Comparison of ENCODE assay signal across 8 cellular contexts in genomic region chr4:83252782-83253405, GRCh38. TPM values are rescaled to one million over a fixed set of nuclear protein-coding genes. Genes with fewer than 3 reads are reported as not detected.
DNase-seq lines count a peak whose midpoint lies in the region; ATAC-seq and TF ChIP-seq lines count a peak whose summit lies in the region.

No MANE protein-coding gene starts in this region.

- WGBS in upper lobe of left lung, 2 donors = 28 to 33% methylated on average over 7 of the region's 7 CpGs

- H3K36me3 Mint-ChIP-seq in neural progenitor cell = no peaks in the 10 kb centered on the region

- no peak for TF ChIP-seq EP300 in upper lobe of left lung (IDR thresholded peaks at IDR 0.05)

- no peaks in the 10 kb centered on the region for H4K20me1 ChIP-seq in neural progenitor cell (ENCODE audit: low read depth)

- no peaks in the 10 kb centered on the region for H3K36me3 ChIP-seq in neural progenitor cell
- no peaks in the 10 kb centered on the region for H3K36me3 ChIP-seq in upper lobe of left lung

- peaks cover 13% of the 10 kb centered on the region for H3K4me1 Mint-ChIP-seq in neural progenitor cell

- ATAC-seq in upper lobe of left lung (ENCODE audit: low FRiP score in 2 of 2) = peak; percentile 54 to 64

- TF ChIP-seq CTCF in 22Rv1 (IDR thresholded peaks at IDR 0.05) (peak; percentile 93), GM13977 (IDR thresholded peaks at IDR 0.05; ENCODE audit: extremely low read depth, insufficient read depth, missing control alignments) (peak; percentile 77), neural progenitor cell (IDR thresholded peaks at IDR 0.05) (peak; percentile 83), upper lobe of left lung (IDR thresholded peaks at IDR 0.05) (peak; percentile 50 to 68 (median 60))

- H3K9me3 ChIP-seq in neural progenitor cell (ENCODE audit: low read depth) (no peaks in the 10 kb centered on the region), upper lobe of left lung (no peaks in the 10 kb centered on the region)

- no peak overlapping the region for H3K27ac Mint-ChIP-seq in neural progenitor cell

- H3K4me2 ChIP-seq in neural progenitor cell = no peak overlapping the region

- no peaks in the 10 kb centered on the region for H3F3A ChIP-seq in neural progenitor cell (ENCODE audit: low read depth)

- no peaks in the 10 kb centered on the region for H3K9me3 Mint-ChIP-seq in neural progenitor cell

- no peak overlapping the region for H2AFZ ChIP-seq in neural progenitor cell (replicated peaks)

- H3K4me3 ChIP-seq in neural progenitor cell (no peak overlapping the region), upper lobe of left lung (no peak overlapping the region)

- peak; percentile 60 for DNase-seq in GM13977 (ENCODE audit: low spot score)
- DNase-seq in HPDE6-E6E7 (ENCODE audit: extremely low spot score) = peak; percentile 41
- DNase-seq in NOMO-1 treated with DMSO at 0.1 percent for 48 hours (lab: John Stamatoyannopoulos, UW; ENCODE audit: unreplicated experiment) = peak; percentile 91
- peak; percentile 34 to 46 for DNase-seq in activated CD8-positive, alpha-beta memory T cell treated with anti-CD3 and anti-CD28 coated beads for 1 hour (ENCODE audit: extremely low read depth in 1 of 2, low read depth in 1 of 2)
- DNase-seq in erythroblast (lab: John Stamatoyannopoulos, UW) = peak; percentile 75 to 82
- peak; percentile 76 for DNase-seq in neural progenitor cell (ENCODE audit: low spot score)
- peak in 1 of 2 donors; percentile 83 for DNase-seq in upper lobe of left lung

- H3K79me2 ChIP-seq in neural progenitor cell (ENCODE audit: low read depth) = no peaks in the 10 kb centered on the region

- no peaks in the 10 kb centered on the region for H3K27me3 Mint-ChIP-seq in neural progenitor cell (ENCODE audit: insufficient read depth, low read depth)

- H3K4me3 Mint-ChIP-seq in neural progenitor cell = no peak overlapping the region

- in situ Hi-C loops in GM13977 (cut with MboI; ENCODE audit: low pct_unique_long_range_greater_than_20kb, low sequenced_read_pairs, unreplicated experiment) = loop anchor here (25.0 kb wide), 1 partner anchor 366 kb away; the partner anchor contains the start of gene SEC31A

- TF ChIP-seq POLR2A in erythroblast (IDR thresholded peaks at IDR 0.05; ENCODE audit: low read length) = no peak
- no peak for TF ChIP-seq POLR2A in upper lobe of left lung (IDR thresholded peaks at IDR 0.05)

- no peak overlapping the region for H3K27ac ChIP-seq in 22Rv1
- no peak overlapping the region for H3K27ac ChIP-seq in neural progenitor cell
- peak overlapping the region in 1 of 4 donors; percentile 40 for H3K27ac ChIP-seq in upper lobe of left lung

- H3K27me3 ChIP-seq in neural progenitor cell (no peaks in the 10 kb centered on the region), upper lobe of left lung (no peaks in the 10 kb centered on the region)

- H3K4me1 ChIP-seq in neural progenitor cell = peaks cover 11% of the 10 kb centered on the region
- H3K4me1 ChIP-seq in upper lobe of left lung = peaks cover 8 to 12% (median 11%) of the 10 kb centered on the region in 4 donors

- H3K9ac ChIP-seq in neural progenitor cell = no peak overlapping the region

RNA-seq across cellular contexts. Expression of gene COQ2, which starts 31.7 kb away (rescaled TPM):
- total RNA-seq in neural progenitor cell (ENCODE audit: low replicate concordance) = 23.7 and 32.7 TPM in 2 replicates
- total RNA-seq in upper lobe of left lung = 10 to 100 TPM in 5 of 6 donors, 1 to 10 TPM in 1; 8.8 to 18.8 (median 15.1) TPM
